In the genomic region with DNA sequence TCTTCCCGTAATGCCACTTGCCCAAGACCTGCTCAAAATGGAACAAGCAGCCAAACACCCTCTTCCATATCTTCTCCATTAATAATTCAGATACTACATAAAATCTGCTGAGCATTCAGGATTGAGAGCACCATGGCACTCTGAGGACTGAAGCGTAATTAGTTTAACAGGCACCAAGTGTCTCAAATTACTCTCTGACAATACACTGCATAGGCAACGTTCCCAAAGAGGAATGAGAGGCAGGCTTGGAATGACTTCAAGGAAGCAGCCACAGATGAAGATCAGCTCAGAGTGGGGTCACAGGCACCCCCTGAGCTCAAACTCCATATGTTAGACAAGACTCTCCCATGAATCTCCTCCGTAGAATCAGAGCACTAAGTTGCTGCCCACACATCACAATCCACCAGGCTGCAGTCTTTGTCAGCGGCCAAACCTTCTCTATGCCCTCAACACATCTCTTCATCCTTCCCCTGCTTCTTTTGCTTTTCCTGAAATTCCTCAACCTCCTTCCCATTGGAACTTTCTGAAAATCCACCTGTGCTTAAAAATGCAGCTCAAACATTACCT, we compare ENCODE assay signal across 23 cellular contexts. TPM values are rescaled to one million over a fixed set of nuclear protein-coding genes. Genes with fewer than 3 reads are reported as not detected.
DNase-seq lines count a peak whose midpoint lies in the region; ATAC-seq and TF ChIP-seq lines count a peak whose summit lies in the region.
"Had no signal": no experiment of that assay in that cellular context is flagged by ENCODE, and none has a peak within 500 bp of the region (broad histone marks: within the 10 kb centered on the region; RNA-seq: fewer than 3 reads in every experiment).

No MANE protein-coding gene starts in this region.

- H3K27ac ChIP-seq in cingulate gyrus (ENCODE audit: low read depth, low read length) = peak overlapping the region; percentile 49
- H3K27ac ChIP-seq: lower lobe of right lung, ovary, upper lobe of left lung, VCaP had no signal

- TF ChIP-seq CTCF in mesothelial cell of epicardium (IDR thresholded peaks at IDR 0.05; ENCODE audit: unreplicated experiment) (no peak), CD14-positive monocyte (IDR thresholded peaks at IDR 0.05) (no peak)

- H3K36me3 Mint-ChIP-seq in mesothelial cell of epicardium (no peaks in the 10 kb centered on the region), CD14-positive monocyte (no peaks in the 10 kb centered on the region)

- ATAC-seq in HG03432 (IDR thresholded peaks at IDR 0.05; ENCODE audit: unreplicated experiment) = no peak

- H3K4me1 Mint-ChIP-seq in mesothelial cell of epicardium (peaks cover 26% of the 10 kb centered on the region), CD14-positive monocyte (no peaks in the 10 kb centered on the region)

- intact Hi-C loops in CD14-positive monocyte (cut with micrococcal nuclease) = no loop called here

- H3K27me3 Mint-ChIP-seq in mesothelial cell of epicardium (ENCODE audit: low read depth) = peaks cover 6% of the 10 kb centered on the region
- no peaks in the 10 kb centered on the region for H3K27me3 Mint-ChIP-seq in CD14-positive monocyte (ENCODE audit: low read depth in 3 of 3)

- H3K9me3 Mint-ChIP-seq in mesothelial cell of epicardium (peaks cover 5% of the 10 kb centered on the region), CD14-positive monocyte (peaks cover 0 to 3% (median 0%) of the 10 kb centered on the region in 7 donors)
- H3K9me3 Mint-ChIP-seq: stimulated activated naive CD8-positive, alpha-beta T cell treated with anti-CD3 and anti-CD28 coated beads, Interleukin-15, Interleukin-2, amounts not matched to agents 100 ng/mL and 50 ng/mL, for 24 hours; T-helper 1 cell treated with Interleukin-12 subunit alpha and Interleukin-12 subunit beta and Interleukin-4 antibody, amounts not matched to agents 30 μg/mL and 1 μg/mL, for 36 hours had no signal

- H3K4me3 Mint-ChIP-seq in mesothelial cell of epicardium (no peak overlapping the region), CD14-positive monocyte (no peak overlapping the region)
- H3K4me3 Mint-ChIP-seq: stimulated activated naive CD8-positive, alpha-beta T cell treated with anti-CD3 and anti-CD28 coated beads, Interleukin-15, Interleukin-2, amounts not matched to agents 100 ng/mL and 50 ng/mL, for 24 hours; T-helper 1 cell treated with Interleukin-12 subunit alpha and Interleukin-12 subunit beta and Interleukin-4 antibody, amounts not matched to agents 30 μg/mL and 1 μg/mL, for 36 hours had no signal

- H3K27ac Mint-ChIP-seq in mesothelial cell of epicardium = peak overlapping the region; percentile 48
- H3K27ac Mint-ChIP-seq in CD14-positive monocyte = no peak overlapping the region
- H3K27ac Mint-ChIP-seq: stimulated activated naive CD8-positive, alpha-beta T cell treated with anti-CD3 and anti-CD28 coated beads, Interleukin-15, Interleukin-2, amounts not matched to agents 100 ng/mL and 50 ng/mL, for 24 hours; T-helper 1 cell treated with Interleukin-12 subunit alpha and Interleukin-12 subunit beta and Interleukin-4 antibody, amounts not matched to agents 30 μg/mL and 1 μg/mL, for 36 hours had no signal

- DNase-seq in DMS79 treated with DMSO at 0.1 percent for 48 hours (lab: John Stamatoyannopoulos, UW) (peak; percentile 64), NCI-H1105 (lab: John Stamatoyannopoulos, UW) (peak; percentile 30), mesothelial cell of epicardium (ENCODE audit: low spot score in 2 of 2, unreplicated experiment in 2 of 2) (no peak), pons (ENCODE audit: low spot score) (no peak), CD14-positive monocyte (ENCODE audit: low spot score) (no peak)
- no peak for DNase-seq in activated CD4-positive, alpha-beta T cell treated with anti-CD3 and anti-CD28 coated beads for 4 hours
- DNase-seq: activated CD4-positive, alpha-beta T cell treated with anti-CD3 and anti-CD28 coated beads, Interleukin-2, amount 50 U/mL, for 48 hours; activated T-cell treated with anti-CD3 and anti-CD28 coated beads for 4 hours; BE2C; Calu3; esophagus squamous epithelium; GF-D8; lower lobe of right lung; NCI-H1694; ovary; SHP77 treated with DMSO at 0.1 percent for 48 hours; stimulated activated CD4-positive, alpha-beta T cell treated with anti-CD3 and anti-CD28 coated beads, Interleukin-2, amount 100 ng/mL, for 24 hours; upper lobe of left lung had no signal

RNA-seq across cellular contexts. Expression of a gene that starts 4.7 kb away (rescaled TPM):
- 99.5 to 105 TPM (median 102 TPM) in 3 replicates for total RNA-seq in mesothelial cell of epicardium
- polyA plus RNA-seq in CD14-positive monocyte = under 1 TPM; 0.33 to 0.91 TPM

Comparison
In these comparisons a context has a peak if more than half of its experiments do, and no peak if none do; other contexts are left out.
1. DNase-seq: peak in DMS79 treated with DMSO at 0.1 percent for 48 hours (single experiment) and NCI-H1105 (single experiment); none in mesothelial cell of epicardium (0 of 2), pons (single experiment), CD14-positive monocyte (single experiment) and activated CD4-positive, alpha-beta T cell treated with anti-CD3 and anti-CD28 coated beads for 4 hours (0 of 2).